Comparison of ENCODE assay signal across 16 cellular contexts in genomic region chr1:219350621-219351020, GRCh38.
DNase-seq lines count a peak whose midpoint lies in the region; ATAC-seq and TF ChIP-seq lines count a peak whose summit lies in the region.
"Had no signal": no experiment of that assay in that cellular context is flagged by ENCODE, and none has a peak within 500 bp of the region (broad histone marks: within the 10 kb centered on the region; RNA-seq: fewer than 3 reads in every experiment).

No MANE protein-coding gene starts in this region.

- H3K4me1 ChIP-seq in subcutaneous abdominal adipose tissue (ENCODE audit: control insufficient read depth in 5 of 5, insufficient read depth in 5 of 5, low read length in 5 of 5): peaks cover 0 to 36% (median 28%) of the 10 kb centered on the region in 5 donors

- no peak overlapping the region for H3K4me3 ChIP-seq in choroid plexus epithelial cell (ENCODE audit: low read depth, low read length)
- no peak overlapping the region for H3K4me3 ChIP-seq in subcutaneous abdominal adipose tissue (ENCODE audit: low read depth in 1 of 5, low read length in 5 of 5)

- H3K9ac ChIP-seq in subcutaneous abdominal adipose tissue (ENCODE audit: low read length in 5 of 5): peak overlapping the region in 1 of 5 donors; percentile 1

- peak overlapping the region; percentile 19 for H3K27ac ChIP-seq in subcutaneous abdominal adipose tissue (ENCODE audit: low read depth, low read length)
- H3K27ac ChIP-seq: 22Rv1 had no signal

- DNase-seq in NCI-H146 (lab: John Stamatoyannopoulos, UW): peak; percentile 29
- DNase-seq in NCI-H146 treated with DMSO at 0.1 percent for 48 hours (lab: John Stamatoyannopoulos, UW; ENCODE audit: unreplicated experiment): no peak
- DNase-seq in choroid plexus epithelial cell (ENCODE audit: low read depth): peak; percentile 21
- peak; percentile 81 for DNase-seq in fibroblast of the conjunctiva (ENCODE audit: low read depth)
- no peak for DNase-seq in type B pancreatic cell (ENCODE audit: extremely low spot score, unreplicated experiment)
- no peak for DNase-seq in glomerular visceral epithelial cell (ENCODE audit: extremely low spot score)
- DNase-seq: CD8-positive, alpha-beta T cell; COR-L47; DND-41; GDM1; HCEC 1CT; HFFc6 had no signal

- H3K4me3 Mint-ChIP-seq in type B pancreatic cell: no peak overlapping the region
- H3K4me3 Mint-ChIP-seq: CD14-positive monocyte; CD8-positive, alpha-beta T cell; HFFc6 had no signal

- H3K9me3 ChIP-seq in subcutaneous abdominal adipose tissue (ENCODE audit: control insufficient read depth in 5 of 5, low read length in 5 of 5): peaks cover 3 to 10% (median 5%) of the 10 kb centered on the region in 5 donors

- no peak for ATAC-seq in HG03565 (IDR thresholded peaks at IDR 0.05; ENCODE audit: unreplicated experiment)
- ATAC-seq: CD8-positive, alpha-beta T cell had no signal

- no peaks in the 10 kb centered on the region for H3K27me3 ChIP-seq in subcutaneous abdominal adipose tissue (ENCODE audit: control insufficient read depth in 5 of 5, insufficient read depth in 4 of 5, low read length in 5 of 5)

- H3K27me3 Mint-ChIP-seq in type B pancreatic cell: no peaks in the 10 kb centered on the region

- no peak overlapping the region for H3K27ac Mint-ChIP-seq in type B pancreatic cell
- H3K27ac Mint-ChIP-seq: CD14-positive monocyte; CD8-positive, alpha-beta T cell; HFFc6 had no signal

- no peak for TF ChIP-seq CTCF in choroid plexus epithelial cell (conservative IDR thresholded peaks at IDR 0.05; ENCODE audit: low read depth, low read length)
- no peak for TF ChIP-seq CTCF in type B pancreatic cell (conservative IDR thresholded peaks at IDR 0.05)

- H3K4me1 Mint-ChIP-seq in type B pancreatic cell (ENCODE audit: unreplicated experiment): peaks cover 27% of the 10 kb centered on the region
- H3K4me1 Mint-ChIP-seq: CD14-positive monocyte had no signal

- peaks cover 0 to under 1% (median 0%) of the 10 kb centered on the region in 5 donors for H3K36me3 ChIP-seq in subcutaneous abdominal adipose tissue (ENCODE audit: control insufficient read depth in 5 of 5, insufficient read depth in 5 of 5, low read length in 5 of 5)

- H3K9me3 Mint-ChIP-seq in type B pancreatic cell: peaks cover 7% of the 10 kb centered on the region

- H3K36me3 Mint-ChIP-seq in type B pancreatic cell: peaks cover 3% of the 10 kb centered on the region
- H3K36me3 Mint-ChIP-seq: CD14-positive monocyte had no signal

Comparison
In these comparisons a context has a peak if more than half of its experiments do, and no peak if none do; other contexts are left out.
1. DNase-seq: peak in NCI-H146 (single experiment), choroid plexus epithelial cell (single experiment) and fibroblast of the conjunctiva (single experiment); none in NCI-H146 treated with DMSO at 0.1 percent for 48 hours (single experiment), type B pancreatic cell (single experiment) and glomerular visceral epithelial cell (single experiment).